In genomic region chr1:15543589-15544568, GRCh38 we compare ENCODE assay signal across 15 cellular contexts. TPM values are rescaled to one million over a fixed set of nuclear protein-coding genes. Genes with fewer than 3 reads are reported as not detected.
DNase-seq lines count a peak whose midpoint lies in the region; ATAC-seq and TF ChIP-seq lines count a peak whose summit lies in the region.
"Had no signal": no experiment of that assay in that cellular context is flagged by ENCODE, and none has a peak within 500 bp of the region (broad histone marks: within the 10 kb centered on the region; RNA-seq: fewer than 3 reads in every experiment).

No MANE protein-coding gene starts in this region.

- peaks cover 2% of the 10 kb centered on the region for H3K79me2 ChIP-seq in mammary epithelial cell (ENCODE audit: insufficient read depth, low read length)

- POLR2A ChIA-PET in naive thymus-derived CD4-positive, alpha-beta T cell (lab: Charles Lee): no interaction called here

- H3K27me3 ChIP-seq in cardiac muscle cell: no peaks in the 10 kb centered on the region
- no peaks in the 10 kb centered on the region for H3K27me3 ChIP-seq in mammary epithelial cell (ENCODE audit: insufficient read depth, low read length)
- H3K27me3 ChIP-seq in naive thymus-derived CD4-positive, alpha-beta T cell (ENCODE audit: control insufficient read depth in 2 of 2, insufficient read depth in 2 of 2, low read length in 2 of 2): no peaks in the 10 kb centered on the region
- H3K27me3 ChIP-seq: right lobe of liver, thyroid gland had no signal

- H3K4me3 Mint-ChIP-seq in naive thymus-derived CD4-positive, alpha-beta T cell: no peak overlapping the region
- H3K4me3 Mint-ChIP-seq: natural killer cell treated with Interleukin-12 subunit alpha and Interleukin-12 subunit beta and Interleukin-15 and Interleukin-18, amount 100 ng/mL, for 72 hours; T-helper 1 cell treated with Interleukin-12 subunit alpha and Interleukin-12 subunit beta and Interleukin-4 antibody, amounts not matched to agents 30 μg/mL and 1 μg/mL, for 36 hours had no signal

- no peak for TF ChIP-seq CTCF in cardiac muscle cell (IDR thresholded peaks at IDR 0.05; ENCODE audit: low read depth, low read length)
- no peak for TF ChIP-seq CTCF in fibroblast of pulmonary artery (IDR thresholded peaks at IDR 0.05; ENCODE audit: low read length, missing control alignments)
- TF ChIP-seq CTCF in mammary epithelial cell (conservative IDR thresholded peaks at IDR 0.05 in 1 of 2, IDR thresholded peaks at IDR 0.05 in 1 of 2; ENCODE audit: extremely low read depth in 1 of 2, insufficient read depth in 1 of 2, low read depth in 1 of 2, low read length in 2 of 2): no peak

- CTCF ChIA-PET in mammary epithelial cell (lab: Charles Lee; ENCODE audit: low non-redundant PET): no interaction called here
- CTCF ChIA-PET in naive thymus-derived CD4-positive, alpha-beta T cell (lab: Charles Lee): no interaction called here

- no TSS peak for BruUV-seq in mammary epithelial cell (replicated peaks; lab: Mats Ljungman, UMichigan)

- H3K4me3 ChIP-seq in cardiac muscle cell (no peak overlapping the region), fibroblast of pulmonary artery (replicated peaks; ENCODE audit: low read depth, low read length) (no peak overlapping the region), mammary epithelial cell (replicated peaks in 1 of 3; ENCODE audit: insufficient read depth in 1 of 3, low read depth in 2 of 3, low read length in 3 of 3) (no peak overlapping the region)
- H3K4me3 ChIP-seq in naive thymus-derived CD4-positive, alpha-beta T cell (ENCODE audit: low read length): no peak overlapping the region
- H3K4me3 ChIP-seq: right lobe of liver, thyroid gland had no signal

- H3K9ac ChIP-seq in mammary epithelial cell (ENCODE audit: insufficient read depth, low read length): no peak overlapping the region

- no peaks in the 10 kb centered on the region for H3K9me3 ChIP-seq in cardiac muscle cell (ENCODE audit: low read depth)
- no peaks in the 10 kb centered on the region for H3K9me3 ChIP-seq in mammary epithelial cell (replicated peaks; ENCODE audit: insufficient read depth, low read length)
- H3K9me3 ChIP-seq in naive thymus-derived CD4-positive, alpha-beta T cell (ENCODE audit: control insufficient read depth in 2 of 3, low read length in 3 of 3): no peaks in the 10 kb centered on the region
- H3K9me3 ChIP-seq: right lobe of liver, thyroid gland had no signal

- no peaks in the 10 kb centered on the region for H4K20me1 ChIP-seq in mammary epithelial cell (ENCODE audit: insufficient read depth, low read length)

- H2AFZ ChIP-seq in mammary epithelial cell (ENCODE audit: low read depth, low read length): no peak overlapping the region

- no peak overlapping the region for H3K4me2 ChIP-seq in mammary epithelial cell (ENCODE audit: insufficient read depth, low read depth, low read length)

- no peaks in the 10 kb centered on the region for H3K27me3 Mint-ChIP-seq in naive thymus-derived CD4-positive, alpha-beta T cell
- H3K27me3 Mint-ChIP-seq: natural killer cell treated with Interleukin-12 subunit alpha and Interleukin-12 subunit beta and Interleukin-15 and Interleukin-18, amount 100 ng/mL, for 72 hours had no signal

- H3K36me3 ChIP-seq in cardiac muscle cell (peaks cover 51% of the 10 kb centered on the region), mammary epithelial cell (ENCODE audit: insufficient read depth, low read length) (peaks cover 24% of the 10 kb centered on the region)
- peaks cover 7 to 85% (median 8%) of the 10 kb centered on the region in 3 experiments for H3K36me3 ChIP-seq in naive thymus-derived CD4-positive, alpha-beta T cell (ENCODE audit: control insufficient read depth in 2 of 3, insufficient read depth in 3 of 3, low read length in 3 of 3)

- peaks cover 8 to 41% (median 33%) of the 10 kb centered on the region in 5 donors for H3K36me3 Mint-ChIP-seq in naive thymus-derived CD4-positive, alpha-beta T cell

- DNase-seq in cardiac muscle cell (ENCODE audit: low read depth in 1 of 2, low spot score in 1 of 2) (peak in 1 of 2 donors; percentile 92), Right ventricle myocardium inferior (ENCODE audit: missing footprints) (no peak), amniotic stem cell (lab: John Stamatoyannopoulos, UW) (peak; percentile 2), fibroblast of pulmonary artery (ENCODE audit: low read depth) (peak; percentile 92), superior temporal gyrus (ENCODE audit: extremely low spot score) (peak; percentile 65), mammary epithelial cell (no peak)
- DNase-seq in naive thymus-derived CD4-positive, alpha-beta T cell: no peak
- DNase-seq: activated T-cell treated with anti-CD3 and anti-CD28 coated beads, Interleukin-2, amount 50 U/mL, for 48 hours; NCI-H2081; NCI-H526 treated with DMSO at 0.1 percent for 48 hours; right lobe of liver; thyroid gland had no signal

- dilution Hi-C loops in mammary epithelial cell (cut with HindIII; ENCODE audit: low sequenced_read_pairs): loop anchor here (5.0 kb wide), 1 partner anchor 33 kb away; no protein-coding TSS in a partner anchor

- no peaks in the 10 kb centered on the region for H3K9me3 Mint-ChIP-seq in naive thymus-derived CD4-positive, alpha-beta T cell
- H3K9me3 Mint-ChIP-seq: natural killer cell treated with Interleukin-12 subunit alpha and Interleukin-12 subunit beta and Interleukin-15 and Interleukin-18, amount 100 ng/mL, for 72 hours; T-helper 1 cell treated with Interleukin-12 subunit alpha and Interleukin-12 subunit beta and Interleukin-4 antibody, amounts not matched to agents 30 μg/mL and 1 μg/mL, for 36 hours had no signal

- in situ Hi-C loops in mammary epithelial cell (cut with MboI; ENCODE audit: low sequenced_read_pairs in 2 of 2): no loop called here

- H3K27ac ChIP-seq in cardiac muscle cell (peak overlapping the region; percentile 51), mammary epithelial cell (ENCODE audit: insufficient read depth, low read depth, low read length) (no peak overlapping the region)
- H3K27ac ChIP-seq in naive thymus-derived CD4-positive, alpha-beta T cell (ENCODE audit: low read depth, low read length): no peak overlapping the region
- H3K27ac ChIP-seq: right lobe of liver, thyroid gland had no signal

- H3K4me1 Mint-ChIP-seq in naive thymus-derived CD4-positive, alpha-beta T cell: peaks cover 0 to 11% (median under 1%) of the 10 kb centered on the region in 7 donors

- no peak for ATAC-seq in Right ventricle myocardium inferior
- no peak for ATAC-seq in naive thymus-derived CD4-positive, alpha-beta T cell
- ATAC-seq in GM18519 (IDR thresholded peaks at IDR 0.05; ENCODE audit: low FRiP score, unreplicated experiment): no peak
- ATAC-seq: natural killer cell treated with Interleukin-12 subunit alpha and Interleukin-12 subunit beta and Interleukin-15 and Interleukin-18, amount 100 ng/mL, for 72 hours; right lobe of liver had no signal

- intact Hi-C loops in Right ventricle myocardium inferior (cut with DNase I) (no loop called here), mammary epithelial cell (cut with micrococcal nuclease) (no loop called here)
- intact Hi-C loops in naive thymus-derived CD4-positive, alpha-beta T cell (cut with micrococcal nuclease): no loop called here

- H3K4me1 ChIP-seq in cardiac muscle cell (ENCODE audit: low read depth): no peaks in the 10 kb centered on the region
- H3K4me1 ChIP-seq in mammary epithelial cell (ENCODE audit: insufficient read depth, low read length): no peaks in the 10 kb centered on the region
- no peaks in the 10 kb centered on the region for H3K4me1 ChIP-seq in naive thymus-derived CD4-positive, alpha-beta T cell (ENCODE audit: control insufficient read depth in 2 of 2, insufficient read depth in 2 of 2, low read length in 2 of 2)
- H3K4me1 ChIP-seq: right lobe of liver, thyroid gland had no signal

- H3K27ac Mint-ChIP-seq in naive thymus-derived CD4-positive, alpha-beta T cell: peak overlapping the region in 3 of 9 donors; percentile 3 to 42 (median 18)
- H3K27ac Mint-ChIP-seq: natural killer cell treated with Interleukin-12 subunit alpha and Interleukin-12 subunit beta and Interleukin-15 and Interleukin-18, amount 100 ng/mL, for 72 hours; T-helper 1 cell treated with Interleukin-12 subunit alpha and Interleukin-12 subunit beta and Interleukin-4 antibody, amounts not matched to agents 30 μg/mL and 1 μg/mL, for 36 hours had no signal

- WGBS in mammary epithelial cell (ENCODE audit: low coverage, missing lambda C conversion rate): 94% methylated on average over 12 of the region's 12 CpGs

RNA-seq across cellular contexts. Expression of gene DNAJC16, which starts 17.2 kb away (rescaled TPM):
- 13.6 and 17.8 TPM in 2 replicates for total RNA-seq in cardiac muscle cell
- 9.0 and 9.4 TPM in 2 replicates for polyA plus RNA-seq in cardiac muscle cell
- total RNA-seq in Right ventricle myocardium inferior: 14.6 TPM
- 10 to 100 TPM; 16.0 to 23.8 TPM for total RNA-seq in mammary epithelial cell
- 12.1 TPM for polyA plus RNA-seq in mammary epithelial cell
- 17.4 TPM for polyA minus RNA-seq in mammary epithelial cell
- total RNA-seq in naive thymus-derived CD4-positive, alpha-beta T cell: 10 to 100 TPM; 17.8 to 29.4 (median 25.0) TPM
- polyA plus RNA-seq in naive thymus-derived CD4-positive, alpha-beta T cell: 10 to 100 TPM in 1 of 2 donors, 1 to 10 TPM in 1; 9.6 to 10.0 TPM

RNA-seq across cellular contexts. Expression of gene CASP9, which starts 19.9 kb away (rescaled TPM):
- total RNA-seq in cardiac muscle cell (83.9 and 96.1 TPM in 2 replicates), Right ventricle myocardium inferior (11.2 TPM), mammary epithelial cell (1 to 10 TPM; 4.8 to 5.0 TPM)
- polyA plus RNA-seq in cardiac muscle cell (44.7 and 65.9 TPM in 2 replicates), mammary epithelial cell (5.2 TPM)
- 17.1 TPM for polyA minus RNA-seq in mammary epithelial cell
- total RNA-seq in naive thymus-derived CD4-positive, alpha-beta T cell: 10 to 100 TPM; 14.7 to 22.2 (median 15.7) TPM
- polyA plus RNA-seq in naive thymus-derived CD4-positive, alpha-beta T cell: 1 to 10 TPM; 9.0 to 9.3 TPM

RNA-seq across cellular contexts. Expression of gene AGMAT, which starts 41.0 kb away (rescaled TPM):
- total RNA-seq in cardiac muscle cell (0.45 and 0.70 TPM in 2 replicates), Right ventricle myocardium inferior (0.11 TPM), mammary epithelial cell (under 1 TPM; 0.28 to 0.83 TPM)
- polyA plus RNA-seq in cardiac muscle cell (0.12 and 0.31 TPM in 2 replicates), mammary epithelial cell (0.50 TPM)
- not detected for polyA minus RNA-seq in mammary epithelial cell
- total RNA-seq in naive thymus-derived CD4-positive, alpha-beta T cell: 10 to 100 TPM in 1 of 5 experiments, 1 to 10 TPM in 4; 6.4 to 21.5 (median 9.5) TPM
- 10 to 100 TPM; 14.5 to 16.9 TPM for polyA plus RNA-seq in naive thymus-derived CD4-positive, alpha-beta T cell

Comparison
In these comparisons a context has a peak if more than half of its experiments do, and no peak if none do; other contexts are left out.
1. DNase-seq: peak in amniotic stem cell (single experiment), fibroblast of pulmonary artery (single experiment) and superior temporal gyrus (single experiment); none in Right ventricle myocardium inferior (single experiment), mammary epithelial cell (single experiment) and naive thymus-derived CD4-positive, alpha-beta T cell (0 of 9).